In genomic region chr12:49641748-49642369, GRCh38 we compare ENCODE assay signal across 1 cellular context.
TF ChIP-seq lines count a peak whose summit lies in the region.

No MANE protein-coding gene starts in this region.

TF ChIP-seq in HepG2, 621 proteins besides CTCF, POLR2A, EP300 and RAD21 (continued from another document and continues in another):
- TF ChIP-seq ZMAT5 (CRISPR knock-in tag; IDR thresholded peaks at IDR 0.05; ENCODE audit: borderline replicate concordance, low read depth), result no peak
- TF ChIP-seq KLF15 (CRISPR knock-in tag; IDR thresholded peaks at IDR 0.05; ENCODE audit: borderline replicate concordance), result no peak
- no peak for TF ChIP-seq BORCS8-MEF2B (CRISPR knock-in tag; IDR thresholded peaks at IDR 0.05)
- TF ChIP-seq JUND (CRISPR knock-in tag; IDR thresholded peaks at IDR 0.05), result no peak
- TF ChIP-seq ZNF607 (CRISPR knock-in tag; IDR thresholded peaks at IDR 0.05; ENCODE audit: borderline replicate concordance), result no peak
- no peak for TF ChIP-seq FOXP1 (IDR thresholded peaks at IDR 0.05)
- no peak for TF ChIP-seq FOXP1 (CRISPR knock-in tag; IDR thresholded peaks at IDR 0.05)
- no peak for TF ChIP-seq MTA3 (CRISPR knock-in tag; IDR thresholded peaks at IDR 0.05)
- TF ChIP-seq ZNF446 (CRISPR knock-in tag; IDR thresholded peaks at IDR 0.05), result no peak
- TF ChIP-seq SAFB2 (CRISPR knock-in tag; IDR thresholded peaks at IDR 0.05; ENCODE audit: borderline replicate concordance, low read depth), result no peak
- no peak for TF ChIP-seq MYC (CRISPR knock-in tag; IDR thresholded peaks at IDR 0.05; ENCODE audit: borderline replicate concordance)
- TF ChIP-seq ZNF605 (CRISPR knock-in tag; IDR thresholded peaks at IDR 0.05), result 0 out of 2 replicates have a peak, but pooled peaks have one; percentile 9
- 0 out of 2 replicates have a peak, but pooled peaks have one; percentile 2 for TF ChIP-seq ZSCAN22 (CRISPR knock-in tag; IDR thresholded peaks at IDR 0.05)
- TF ChIP-seq DNMT1 (CRISPR knock-in tag; IDR thresholded peaks at IDR 0.05), result no peak
- no peak for TF ChIP-seq REST (IDR thresholded peaks at IDR 0.05; ENCODE audit: borderline replicate concordance in 1 of 2, low read depth in 1 of 2, low read length in 2 of 2)
- no peak for TF ChIP-seq STAT5B (CRISPR knock-in tag; IDR thresholded peaks at IDR 0.05)
- TF ChIP-seq ATF3 (CRISPR knock-in tag; IDR thresholded peaks at IDR 0.05), result no peak
- TF ChIP-seq MXD3 (CRISPR knock-in tag; IDR thresholded peaks at IDR 0.05), result 0 out of 2 replicates have a peak, but pooled peaks have one; percentile 14
- no peak for TF ChIP-seq HNF4G (IDR thresholded peaks at IDR 0.05; ENCODE audit: borderline replicate concordance, low read depth, low read length)
- TF ChIP-seq HNF4G (CRISPR knock-in tag; IDR thresholded peaks at IDR 0.05; ENCODE audit: borderline replicate concordance, low read depth), result no peak
- no peak for TF ChIP-seq SKIL (CRISPR knock-in tag; IDR thresholded peaks at IDR 0.05; ENCODE audit: borderline replicate concordance)
- TF ChIP-seq ZNF747 (CRISPR knock-in tag; IDR thresholded peaks at IDR 0.05; ENCODE audit: borderline replicate concordance), result no peak
- TF ChIP-seq ZNF773 (CRISPR knock-in tag; IDR thresholded peaks at IDR 0.05; ENCODE audit: borderline replicate concordance), result no peak
- 0 out of 2 replicates have a peak, but pooled peaks have one; percentile 55 for TF ChIP-seq ZNF598 (CRISPR knock-in tag; IDR thresholded peaks at IDR 0.05; ENCODE audit: borderline replicate concordance)
- TF ChIP-seq ZNF7 (CRISPR knock-in tag; IDR thresholded peaks at IDR 0.05), result no peak
- TF ChIP-seq ZNF451 (CRISPR knock-in tag; IDR thresholded peaks at IDR 0.05), result 0 out of 2 replicates have a peak, but pooled peaks have one; percentile 39
- TF ChIP-seq HMGA1 (CRISPR knock-in tag; conservative IDR thresholded peaks at IDR 0.05), result no peak
- TF ChIP-seq NPAS2 (CRISPR knock-in tag; IDR thresholded peaks at IDR 0.05; ENCODE audit: borderline replicate concordance), result no peak
- no peak for TF ChIP-seq ZNF556 (CRISPR knock-in tag; IDR thresholded peaks at IDR 0.05; ENCODE audit: borderline replicate concordance)
- TF ChIP-seq HOXA7 (CRISPR knock-in tag; IDR thresholded peaks at IDR 0.05), result no peak
- 0 out of 2 replicates have a peak, but pooled peaks have one; percentile 16 for TF ChIP-seq NRL (CRISPR knock-in tag; IDR thresholded peaks at IDR 0.05; ENCODE audit: borderline replicate concordance)
- no peak for TF ChIP-seq ZNF235 (CRISPR knock-in tag; IDR thresholded peaks at IDR 0.05; ENCODE audit: borderline replicate concordance)
- TF ChIP-seq ZNF788 (CRISPR knock-in tag; IDR thresholded peaks at IDR 0.05; ENCODE audit: borderline replicate concordance), result no peak
- peak; percentile 47; the same call in 1 of the 2 replicates for TF ChIP-seq PITX1 (CRISPR knock-in tag; IDR thresholded peaks at IDR 0.05)
- no peak for TF ChIP-seq FOXA3 (CRISPR knock-in tag; IDR thresholded peaks at IDR 0.05)
- TF ChIP-seq ZNF318 (CRISPR knock-in tag; IDR thresholded peaks at IDR 0.05), result no peak
- TF ChIP-seq ZNF513 (CRISPR knock-in tag; conservative IDR thresholded peaks at IDR 0.05), result no peak
- 0 out of 2 replicates have a peak, but pooled peaks have one; percentile 27 for TF ChIP-seq ZNF616 (CRISPR knock-in tag; IDR thresholded peaks at IDR 0.05; ENCODE audit: low read depth)
- no peak for TF ChIP-seq HNRNPL (IDR thresholded peaks at IDR 0.05; ENCODE audit: low read depth, low read length)
- peak; percentile 3; the same call in 1 of the 2 replicates for TF ChIP-seq EED (CRISPR knock-in tag; IDR thresholded peaks at IDR 0.05)
- no peak for TF ChIP-seq ATAD3A (CRISPR knock-in tag; IDR thresholded peaks at IDR 0.05)
- TF ChIP-seq BCL3 (CRISPR knock-in tag; IDR thresholded peaks at IDR 0.05), result no peak
- TF ChIP-seq ZNF281 (CRISPR knock-in tag; IDR thresholded peaks at IDR 0.05; ENCODE audit: borderline replicate concordance), result no peak
- no peak for TF ChIP-seq CBX1 (IDR thresholded peaks at IDR 0.05; ENCODE audit: low read depth)
